In genomic region chr1:151147132-151147503, GRCh38 we compare ENCODE assay signal across 6 cellular contexts. TPM values are rescaled to one million over a fixed set of nuclear protein-coding genes. Genes with fewer than 3 reads are reported as not detected.
DNase-seq lines count a peak whose midpoint lies in the region; ATAC-seq, FAIRE-seq and TF ChIP-seq lines count a peak whose summit lies in the region.

No MANE protein-coding gene starts in this region.

- POLR2A ChIA-PET in A549 (lab: Yijun Ruan, JAX): interaction anchor here (0.5 kb wide), 1 partner anchor 45 kb away, joined by 4 read pairs; no protein-coding TSS in a partner anchor

- 64% methylated on average over 7 of the region's 7 CpGs for WGBS in A549 (ENCODE audit: missing lambda C conversion rate)

- dilution Hi-C loops in keratinocyte (cut with MboI; ENCODE audit: extremely low pct_ligation_motif_present, low sequenced_read_pairs): no loop called here

- CTCF ChIA-PET in A549 (lab: Yijun Ruan, JAX): no interaction called here

- DNase-seq in A549 (ENCODE audit: low read depth in 1 of 2, low spot score in 1 of 2): no peak
- DNase-seq in SJSA1 (ENCODE audit: low read depth in 1 of 2, low spot score in 2 of 2): no peak
- DNase-seq in keratinocyte (ENCODE audit: low read depth, low spot score): no peak
- DNase-seq in DMS153 treated with DMSO at 0.1 percent for 48 hours (lab: John Stamatoyannopoulos, UW; ENCODE audit: unreplicated experiment): no peak
- DNase-seq in activated CD8-positive, alpha-beta memory T cell treated with anti-CD3 and anti-CD28 coated beads, Interleukin-2, amount 50 U/mL, for 4 hours: no peak

- no peaks in the 10 kb centered on the region for H4K20me1 ChIP-seq in keratinocyte (ENCODE audit: control insufficient read depth, extremely low read depth, insufficient read depth, low read length)

- peak overlapping the region; percentile 78 for H3K9ac ChIP-seq in keratinocyte (ENCODE audit: control insufficient read depth, extremely low read depth, insufficient read depth, low read length)

- TF ChIP-seq POLR2A in A549 (IDR thresholded peaks at IDR 0.05; ENCODE audit: low read length): no peak

- no peak for TF ChIP-seq CTCF in A549 (IDR thresholded peaks at IDR 0.05)
- TF ChIP-seq CTCF in keratinocyte (optimal IDR thresholded peaks at IDR 0.05 in 1 of 3, IDR thresholded peaks at IDR 0.05 in 1 of 3, conservative IDR thresholded peaks at IDR 0.05 in 1 of 3; ENCODE audit: extremely low read depth in 1 of 3, insufficient read depth in 2 of 3, low read length in 3 of 3): no peak

- H3K79me2 ChIP-seq in keratinocyte (ENCODE audit: control insufficient read depth, insufficient read depth, low read length): no peaks in the 10 kb centered on the region

- H3K9me3 ChIP-seq in A549 (no peaks in the 10 kb centered on the region), SJSA1 (replicated peaks) (no peaks in the 10 kb centered on the region), keratinocyte (ENCODE audit: control insufficient read depth, low read depth, low read length) (no peaks in the 10 kb centered on the region)

- H3K4me2 ChIP-seq in A549 (peak overlapping the region; percentile 94), keratinocyte (ENCODE audit: control insufficient read depth, extremely low read depth, insufficient read depth, low read depth, low read length) (peak overlapping the region; percentile 94)

- no peak for TF ChIP-seq EP300 in A549 (IDR thresholded peaks at IDR 0.05)

- H3K36me3 ChIP-seq in SJSA1 (no peaks in the 10 kb centered on the region), keratinocyte (ENCODE audit: control insufficient read depth in 2 of 2, extremely low read depth in 1 of 2, insufficient read depth in 2 of 2, low read length in 2 of 2) (no peaks in the 10 kb centered on the region)

- no peaks in the 10 kb centered on the region for H3K9me1 ChIP-seq in keratinocyte (ENCODE audit: control insufficient read depth, extremely low read depth, insufficient read depth, low read length)

- H3K4me3 ChIP-seq in A549: peak overlapping the region; percentile 66
- H3K4me3 ChIP-seq in SJSA1: peak overlapping the region; percentile 45
- H3K4me3 ChIP-seq in keratinocyte (ENCODE audit: control insufficient read depth in 2 of 3, extremely low read depth in 1 of 3, insufficient read depth in 2 of 3, low read depth in 1 of 3, low read length in 3 of 3): peak overlapping the region; percentile 48 to 78 (median 77)

- FAIRE-seq in A549 (lab: Jason Lieb, UNC): no peak
- no peak for FAIRE-seq in keratinocyte (lab: Jason Lieb, UNC)

- H3K4me1 ChIP-seq in A549 (peaks cover 10% of the 10 kb centered on the region; the same call in 2 of the 3 replicates), SJSA1 (replicated peaks) (peaks cover 16% of the 10 kb centered on the region), keratinocyte (ENCODE audit: control insufficient read depth, extremely low read depth, insufficient read depth, low read length) (peaks cover 15% of the 10 kb centered on the region)

- H3K27ac ChIP-seq in A549 (peak overlapping the region in 1 of 2 experiments; percentile 52; a peak in 2 of 6 replicates), SJSA1 (no peak overlapping the region), keratinocyte (ENCODE audit: control insufficient read depth, insufficient read depth, low read length) (peak overlapping the region; percentile 59)

- peak overlapping the region; percentile 91 for H2AFZ ChIP-seq in keratinocyte (ENCODE audit: control insufficient read depth, low read length)

- H3K27me3 ChIP-seq in SJSA1 (replicated peaks) (no peaks in the 10 kb centered on the region), keratinocyte (ENCODE audit: control insufficient read depth, extremely low read depth, insufficient read depth, low read length) (peaks cover 15% of the 10 kb centered on the region)

- no peak for TF ChIP-seq RAD21 in A549 (conservative IDR thresholded peaks at IDR 0.05 in 1 of 2, IDR thresholded peaks at IDR 0.05 in 1 of 2)

- peak in 1 of 2 experiments; percentile 6; a peak in 2 of 6 replicates for ATAC-seq in A549
- ATAC-seq in HG02852 (IDR thresholded peaks at IDR 0.05; ENCODE audit: unreplicated experiment): no peak

RNA-seq across cellular contexts. Expression of gene SEMA6C, which starts 0.7 kb away (rescaled TPM):
- polyA plus RNA-seq in A549 (2011; rRNA removed) (1.3 and 1.7 TPM in 2 replicates), A549 (2017; fragmentation: RNase III; extraction: RNeasy Plus Mini Kit Qiagen cat#74134 plus additional on column Dnase treatment) (1.5 to 2.5 TPM (median 1.6 TPM) in 3 replicates), keratinocyte (0.43 to 1.9 TPM (median 0.93 TPM) in 3 replicates)
- 1.4 and 2.0 TPM in 2 replicates for polyA plus RNA-seq in A549 (2012; cell fraction: cytosol; rRNA removed)
- polyA plus RNA-seq in A549 (2012; cell fraction: nucleus; rRNA removed): 14.6 and 19.5 TPM in 2 replicates
- 1.1 and 2.9 TPM in 2 replicates for polyA minus RNA-seq in A549 (2011; rRNA and poly(A)+ RNA removed)
- 0.06 and 1.1 TPM in 2 replicates for total RNA-seq in SJSA1 (2014; rRNA removed; shearing (Covaris generic))
- polyA plus RNA-seq in keratinocyte (2011; ENCODE audit: low read depth): 0.34 TPM
- polyA plus RNA-seq in keratinocyte (2011; cell fraction: cytosol; rRNA removed): 0.36 and 0.55 TPM in 2 replicates
- polyA plus RNA-seq in keratinocyte (2011; cell fraction: nucleus; rRNA removed): 4.0 and 6.0 TPM in 2 replicates
- polyA plus RNA-seq in keratinocyte (2012; ENCODE audit: low replicate concordance): 0.73 and 0.91 TPM in 2 replicates
- 1.0 to 3.3 TPM (median 1.5 TPM) in 3 replicates for polyA minus RNA-seq in keratinocyte
- 0.58 TPM for polyA minus RNA-seq in keratinocyte (2011; cell fraction: cytosol; rRNA and poly(A)+ RNA removed)
- polyA minus RNA-seq in keratinocyte (2011; cell fraction: nucleus; rRNA and poly(A)+ RNA removed): 4.6 and 4.7 TPM in 2 replicates

RNA-seq across cellular contexts. Expression of gene TNFAIP8L2, which starts 9.3 kb away (rescaled TPM):
- polyA plus RNA-seq in A549 (2011; rRNA removed): not detected in 2 replicates
- not detected in 2 replicates for polyA plus RNA-seq in A549 (2012; cell fraction: cytosol; rRNA removed)
- not detected in 2 replicates for polyA plus RNA-seq in A549 (2012; cell fraction: nucleus; rRNA removed)
- polyA plus RNA-seq in A549 (2017; fragmentation: RNase III; extraction: RNeasy Plus Mini Kit Qiagen cat#74134 plus additional on column Dnase treatment): not detected in 3 replicates
- not detected in 2 replicates for polyA minus RNA-seq in A549 (2011; rRNA and poly(A)+ RNA removed)
- not detected in 2 replicates for total RNA-seq in SJSA1 (2014; rRNA removed; shearing (Covaris generic))
- polyA plus RNA-seq in keratinocyte: not detected in 3 replicates
- not detected for polyA plus RNA-seq in keratinocyte (2011; ENCODE audit: low read depth)
- polyA plus RNA-seq in keratinocyte (2011; cell fraction: cytosol; rRNA removed): not detected in 2 replicates
- polyA plus RNA-seq in keratinocyte (2011; cell fraction: nucleus; rRNA removed): 0.32 TPM in 1 of 2 replicates, not detected in the other
- polyA plus RNA-seq in keratinocyte (2012; ENCODE audit: low replicate concordance): 0.23 TPM in 1 of 2 replicates, not detected in the other
- not detected in 3 replicates for polyA minus RNA-seq in keratinocyte
- not detected for polyA minus RNA-seq in keratinocyte (2011; cell fraction: cytosol; rRNA and poly(A)+ RNA removed)
- polyA minus RNA-seq in keratinocyte (2011; cell fraction: nucleus; rRNA and poly(A)+ RNA removed): not detected in 2 replicates

RNA-seq across cellular contexts. Expression of gene LYSMD1, which starts 18.6 kb away (rescaled TPM):
- polyA plus RNA-seq in A549 (2011; rRNA removed) (10.5 and 11.6 TPM in 2 replicates), A549 (2017; fragmentation: RNase III; extraction: RNeasy Plus Mini Kit Qiagen cat#74134 plus additional on column Dnase treatment) (7.0 to 7.3 TPM (median 7.3 TPM) in 3 replicates), keratinocyte (3.6 to 5.6 TPM (median 4.4 TPM) in 3 replicates)
- polyA plus RNA-seq in A549 (2012; cell fraction: cytosol; rRNA removed): 3.4 and 3.5 TPM in 2 replicates
- 2.5 and 3.9 TPM in 2 replicates for polyA plus RNA-seq in A549 (2012; cell fraction: nucleus; rRNA removed)
- 9.3 and 12.4 TPM in 2 replicates for polyA minus RNA-seq in A549 (2011; rRNA and poly(A)+ RNA removed)
- 15.8 and 18.3 TPM in 2 replicates for total RNA-seq in SJSA1 (2014; rRNA removed; shearing (Covaris generic))
- 1.7 TPM for polyA plus RNA-seq in keratinocyte (2011; ENCODE audit: low read depth)
- polyA plus RNA-seq in keratinocyte (2011; cell fraction: cytosol; rRNA removed): 3.2 and 4.0 TPM in 2 replicates
- 9.5 and 10.2 TPM in 2 replicates for polyA plus RNA-seq in keratinocyte (2011; cell fraction: nucleus; rRNA removed)
- polyA plus RNA-seq in keratinocyte (2012; ENCODE audit: low replicate concordance): 4.3 TPM in 2 replicates
- 0.98 to 5.7 TPM (median 3.6 TPM) in 3 replicates for polyA minus RNA-seq in keratinocyte
- polyA minus RNA-seq in keratinocyte (2011; cell fraction: cytosol; rRNA and poly(A)+ RNA removed): 4.0 TPM
- 5.7 and 5.8 TPM in 2 replicates for polyA minus RNA-seq in keratinocyte (2011; cell fraction: nucleus; rRNA and poly(A)+ RNA removed)

RNA-seq across cellular contexts. Expression of gene SCNM1, which starts 18.8 kb away (rescaled TPM):
- 27.9 and 29.3 TPM in 2 replicates for polyA plus RNA-seq in A549 (2011; rRNA removed)
- 17.9 and 21.8 TPM in 2 replicates for polyA plus RNA-seq in A549 (2012; cell fraction: cytosol; rRNA removed)
- 22.0 and 28.1 TPM in 2 replicates for polyA plus RNA-seq in A549 (2012; cell fraction: nucleus; rRNA removed)
- polyA plus RNA-seq in A549 (2017; fragmentation: RNase III; extraction: RNeasy Plus Mini Kit Qiagen cat#74134 plus additional on column Dnase treatment): 29.5 to 31.7 TPM (median 30.9 TPM) in 3 replicates
- polyA minus RNA-seq in A549 (2011; rRNA and poly(A)+ RNA removed): 20.5 and 22.6 TPM in 2 replicates
- total RNA-seq in SJSA1 (2014; rRNA removed; shearing (Covaris generic)): 52.9 and 62.9 TPM in 2 replicates
- polyA plus RNA-seq in keratinocyte: 11.0 to 34.4 TPM (median 26.2 TPM) in 3 replicates
- polyA plus RNA-seq in keratinocyte (2011; ENCODE audit: low read depth): 32.6 TPM
- polyA plus RNA-seq in keratinocyte (2011; cell fraction: cytosol; rRNA removed): 22.8 and 25.1 TPM in 2 replicates
- polyA plus RNA-seq in keratinocyte (2011; cell fraction: nucleus; rRNA removed): 33.4 and 35.9 TPM in 2 replicates
- polyA plus RNA-seq in keratinocyte (2012; ENCODE audit: low replicate concordance): 44.4 and 44.9 TPM in 2 replicates
- polyA minus RNA-seq in keratinocyte: 7.4 to 17.6 TPM (median 10.6 TPM) in 3 replicates
- 10.9 TPM for polyA minus RNA-seq in keratinocyte (2011; cell fraction: cytosol; rRNA and poly(A)+ RNA removed)
- 4.7 and 5.0 TPM in 2 replicates for polyA minus RNA-seq in keratinocyte (2011; cell fraction: nucleus; rRNA and poly(A)+ RNA removed)

RNA-seq across cellular contexts. Expression of gene TMOD4, which starts 28.7 kb away (rescaled TPM):
- polyA plus RNA-seq in A549 (2011; rRNA removed): 0.30 TPM in 1 of 2 replicates, not detected in the other
- polyA plus RNA-seq in A549 (2012; cell fraction: cytosol; rRNA removed): 0.38 TPM in 2 replicates
- polyA plus RNA-seq in A549 (2012; cell fraction: nucleus; rRNA removed): 0.42 TPM in 1 of 2 replicates, not detected in the other
- polyA plus RNA-seq in A549 (2017; fragmentation: RNase III; extraction: RNeasy Plus Mini Kit Qiagen cat#74134 plus additional on column Dnase treatment): 0.29 to 0.49 TPM in 2 of 3 replicates, not detected in the other
- 0.50 TPM in 1 of 2 replicates, not detected in the other for polyA minus RNA-seq in A549 (2011; rRNA and poly(A)+ RNA removed)
- 1.2 TPM in 1 of 2 replicates, not detected in the other for total RNA-seq in SJSA1 (2014; rRNA removed; shearing (Covaris generic))
- 0.18 to 0.42 TPM (median 0.34 TPM) in 3 replicates for polyA plus RNA-seq in keratinocyte
- not detected for polyA plus RNA-seq in keratinocyte (2011; ENCODE audit: low read depth)
- 0.15 and 0.17 TPM in 2 replicates for polyA plus RNA-seq in keratinocyte (2011; cell fraction: cytosol; rRNA removed)
- not detected in 2 replicates for polyA plus RNA-seq in keratinocyte (2011; cell fraction: nucleus; rRNA removed)
- polyA plus RNA-seq in keratinocyte (2012; ENCODE audit: low replicate concordance): 0.24 TPM in 1 of 2 replicates, not detected in the other
- polyA minus RNA-seq in keratinocyte: 0.49 TPM in 1 of 3 replicates, not detected in the others
- polyA minus RNA-seq in keratinocyte (2011; cell fraction: cytosol; rRNA and poly(A)+ RNA removed): not detected
- polyA minus RNA-seq in keratinocyte (2011; cell fraction: nucleus; rRNA and poly(A)+ RNA removed): not detected in 2 replicates
